8 cellular contexts compared by ENCODE assay signal in genomic region chr5:180090769-180091546, GRCh38. TPM values are rescaled to one million over a fixed set of nuclear protein-coding genes. Genes with fewer than 3 reads are reported as not detected.
A peak's percentile ranks its signal among the peaks of the same experiment; 100 is the strongest.
DNase-seq lines count a peak whose midpoint lies in the region; ATAC-seq, FAIRE-seq and TF ChIP-seq lines count a peak whose summit lies in the region.

No MANE protein-coding gene starts in this region.

- H3K27me3 ChIP-seq in HAP-1 (ENCODE audit: low read depth): no peaks in the 10 kb centered on the region
- H3K27me3 ChIP-seq in Peyer's patch: no peaks in the 10 kb centered on the region
- H3K27me3 ChIP-seq in colonic mucosa: no peaks in the 10 kb centered on the region
- peaks cover 0 to 7% of the 10 kb centered on the region in 2 experiments for H3K27me3 ChIP-seq in mesenchymal stem cell (ENCODE audit: control insufficient read depth in 1 of 2, insufficient read depth in 1 of 2, low read length in 2 of 2)

- peak overlapping the region; percentile 81 for H2AFZ ChIP-seq in mesenchymal stem cell (ENCODE audit: low read depth, low read length)

- H2BK15ac ChIP-seq in mesenchymal stem cell (ENCODE audit: low read depth, poor library complexity, severe bottlenecking): no peak overlapping the region

- H3K4ac ChIP-seq in mesenchymal stem cell (ENCODE audit: low read depth in 1 of 2, low read length in 2 of 2): no peak overlapping the region

- FAIRE-seq in urothelium cell line (lab: Jason Lieb, UNC): no peak

- no peaks in the 10 kb centered on the region for H3K79me1 ChIP-seq in mesenchymal stem cell (replicated peaks; ENCODE audit: low read length, poor library complexity, severe bottlenecking)

- H2BK12ac ChIP-seq in mesenchymal stem cell (ENCODE audit: low read length in 2 of 2): no peak overlapping the region

- WGBS in mesenchymal stem cell: 26% methylated on average over 10 of the region's 17 CpGs

- H3K4me3 ChIP-seq in HAP-1: peak overlapping the region; percentile 26
- H3K4me3 ChIP-seq in Peyer's patch: peak overlapping the region; percentile 52 to 63 (median 55)
- peak overlapping the region; percentile 56 for H3K4me3 ChIP-seq in colonic mucosa
- H3K4me3 ChIP-seq in mesenchymal stem cell (ENCODE audit: insufficient read depth in 1 of 2, low read depth in 1 of 2, low read length in 2 of 2): peak overlapping the region in 1 of 2 experiments; percentile 81

- TF ChIP-seq POLR2A in Peyer's patch (IDR thresholded peaks at IDR 0.05): no peak

- H3K9ac ChIP-seq in colonic mucosa (ENCODE audit: low read depth in 2 of 2, low read length in 2 of 2) (no peak overlapping the region), mesenchymal stem cell (ENCODE audit: low read length) (peak overlapping the region; percentile 92)

- no peak overlapping the region for H3K23ac ChIP-seq in mesenchymal stem cell (ENCODE audit: low read length in 2 of 2)

- intact Hi-C loops in colonic mucosa (cut with DNase I): loop anchor here (5.0 kb wide), 1 partner anchor 184 kb away; the partner anchor contains the start of gene TBC1D9B

- H3K27ac ChIP-seq in Peyer's patch (peak overlapping the region in 2 of 4 donors; percentile 64 to 65), colonic mucosa (no peak overlapping the region), mesenchymal stem cell (ENCODE audit: low read length, poor library complexity, severe bottlenecking) (no peak overlapping the region)

- no peak overlapping the region for H3K14ac ChIP-seq in mesenchymal stem cell (ENCODE audit: low read length in 2 of 2)

- H4K8ac ChIP-seq in mesenchymal stem cell (ENCODE audit: low read length): no peak overlapping the region

- no peak overlapping the region for H2BK5ac ChIP-seq in mesenchymal stem cell (ENCODE audit: low read depth, low read length, poor library complexity, severe bottlenecking)

- no peak overlapping the region for H2BK120ac ChIP-seq in mesenchymal stem cell (ENCODE audit: low read depth, low read length)

- H4K91ac ChIP-seq in mesenchymal stem cell (ENCODE audit: low read length): no peak overlapping the region

- no peak for ATAC-seq in GM18907 (IDR thresholded peaks at IDR 0.05; ENCODE audit: unreplicated experiment)
- no peak for ATAC-seq in HG02678 (IDR thresholded peaks at IDR 0.05; ENCODE audit: unreplicated experiment)

- in situ Hi-C loops in HAP-1 (cut with MboI; ENCODE audit: low sequenced_read_pairs): no loop called here

- DNase-seq in AG20443 (ENCODE audit: low spot score) (peak; percentile 36), HAP-1 (ENCODE audit: low spot score in 2 of 2) (peak; percentile 70 to 79), Peyer's patch (peak in 2 of 3 donors; percentile 54 to 59), colonic mucosa (peak; percentile 57), mesenchymal stem cell (peak; percentile 50), urothelium cell line (ENCODE audit: low spot score) (peak; percentile 39)

- TF ChIP-seq CTCF in Peyer's patch (IDR thresholded peaks at IDR 0.05) (peak in 1 of 6 experiments; percentile 37), colonic mucosa (IDR thresholded peaks at IDR 0.05) (no peak)

- H3K36me3 ChIP-seq in HAP-1 (replicated peaks): no peaks in the 10 kb centered on the region
- H3K36me3 ChIP-seq in Peyer's patch: no peaks in the 10 kb centered on the region
- no peaks in the 10 kb centered on the region for H3K36me3 ChIP-seq in colonic mucosa
- H3K36me3 ChIP-seq in mesenchymal stem cell (ENCODE audit: control insufficient read depth in 1 of 2, insufficient read depth in 2 of 2, low read depth in 1 of 2, low read length in 2 of 2): no peaks in the 10 kb centered on the region

- H3K18ac ChIP-seq in mesenchymal stem cell (ENCODE audit: low read depth in 1 of 2, low read length in 2 of 2): peak overlapping the region in 1 of 2 experiments; percentile 42

- H3K9me3 ChIP-seq in HAP-1 (no peaks in the 10 kb centered on the region), Peyer's patch (no peaks in the 10 kb centered on the region), colonic mucosa (no peaks in the 10 kb centered on the region), mesenchymal stem cell (ENCODE audit: control insufficient read depth, low read length) (no peaks in the 10 kb centered on the region)

- H3K4me1 ChIP-seq in HAP-1: peaks cover 14% of the 10 kb centered on the region
- peaks cover 0 to 10% (median 5%) of the 10 kb centered on the region in 4 donors for H3K4me1 ChIP-seq in Peyer's patch
- H3K4me1 ChIP-seq in colonic mucosa: peaks cover 5% of the 10 kb centered on the region
- H3K4me1 ChIP-seq in mesenchymal stem cell (ENCODE audit: control insufficient read depth, insufficient read depth, low read depth, low read length): peaks cover 4% of the 10 kb centered on the region

- no peak overlapping the region for H2AK5ac ChIP-seq in mesenchymal stem cell (ENCODE audit: low read length, severe bottlenecking)

- peak overlapping the region; percentile 16 for H3K4me2 ChIP-seq in mesenchymal stem cell (ENCODE audit: low read length, poor library complexity, severe bottlenecking)

RNA-seq across cellular contexts. Expression of gene RNF130, which starts 19.4 kb away (rescaled TPM):
- 10 to 100 TPM; 29.7 to 54.5 (median 33.6) TPM for total RNA-seq in Peyer's patch
- 10 to 100 TPM; 32.0 to 41.7 TPM for total RNA-seq in colonic mucosa
- polyA plus RNA-seq in mesenchymal stem cell (2013, experiment 1 of 2): 54.8 TPM
- 54.6 TPM for polyA plus RNA-seq in mesenchymal stem cell (2013, experiment 2 of 2)
